Comparison of ENCODE assay signal across 20 cellular contexts in the genomic region with DNA sequence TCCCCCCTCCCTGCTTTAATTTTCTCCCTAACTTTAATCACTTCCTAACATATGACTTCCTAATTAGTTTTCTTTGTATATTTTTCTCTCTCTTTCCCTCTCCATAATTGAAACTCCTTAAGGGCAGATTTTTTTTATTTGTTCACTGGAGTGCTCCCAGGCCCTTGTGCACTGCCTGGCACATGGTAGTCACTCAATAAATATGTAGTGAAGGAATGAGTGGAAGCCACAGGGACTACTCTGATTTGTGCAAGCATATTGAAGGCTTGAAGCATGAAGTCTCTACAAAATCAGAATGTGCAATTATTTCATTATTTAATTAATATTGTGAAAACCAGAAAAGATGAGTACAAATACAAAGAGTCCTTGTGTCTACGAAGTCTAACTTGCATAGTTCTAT. TPM values are rescaled to one million over a fixed set of nuclear protein-coding genes. Genes with fewer than 3 reads are reported as not detected.
DNase-seq lines count a peak whose midpoint lies in the region; TF ChIP-seq lines count a peak whose summit lies in the region.
"Had no signal": no experiment of that assay in that cellular context is flagged by ENCODE, and none has a peak within 500 bp of the region (broad histone marks: within the 10 kb centered on the region; RNA-seq: fewer than 3 reads in every experiment).

No MANE protein-coding gene starts in this region.

- intact Hi-C loops in colonic mucosa (cut with DNase I) = no loop called here

- H3K27ac ChIP-seq in colonic mucosa (no peak overlapping the region), right atrium auricular region (no peak overlapping the region)
- H3K27ac ChIP-seq: BLaER1 treated with 17β-estradiol and CSF1 and Interleukin-3, amounts not matched to agents 10 nM and 100 nM; breast epithelium; thoracic aorta had no signal

- no peaks in the 10 kb centered on the region for H3K36me3 ChIP-seq in colonic mucosa
- no peaks in the 10 kb centered on the region for H3K36me3 ChIP-seq in right atrium auricular region
- H3K36me3 ChIP-seq: BLaER1 treated with 17β-estradiol and CSF1 and Interleukin-3, amounts not matched to agents 10 nM and 100 nM; breast epithelium had no signal

- no peak overlapping the region for H3K9ac ChIP-seq in colonic mucosa (ENCODE audit: low read depth in 2 of 2, low read length in 2 of 2)
- H3K9ac ChIP-seq: BLaER1 treated with 17β-estradiol and CSF1 and Interleukin-3, amounts not matched to agents 10 nM and 100 nM had no signal

- peak; percentile 71 for DNase-seq in EL
- DNase-seq in NCI-H226 = peak; percentile 43
- peak; percentile 39 for DNase-seq in fibroblast of gingiva (ENCODE audit: low read depth)
- peak; percentile 11 for DNase-seq in renal cortical epithelial cell (ENCODE audit: low read depth)
- no peak for DNase-seq in colonic mucosa
- no peak for DNase-seq in NCI-H2029 treated with DMSO at 0.1 percent for 48 hours (lab: John Stamatoyannopoulos, UW)
- no peak for DNase-seq in right atrium auricular region (ENCODE audit: low spot score)
- DNase-seq: activated CD8-positive, alpha-beta memory T cell treated with anti-CD3 and anti-CD28 coated beads for 24 hours; head of caudate nucleus; immature natural killer cell; NCI-H1930; NCI-H446; nucleus accumbens; RPMI8226; stimulated activated CD4-positive, alpha-beta T cell treated with anti-CD3 and anti-CD28 coated beads, Interleukin-15, amount 100 ng/mL, for 24 hours; T1000 had no signal

- H3K9me3 ChIP-seq in colonic mucosa = no peaks in the 10 kb centered on the region
- no peaks in the 10 kb centered on the region for H3K9me3 ChIP-seq in right atrium auricular region
- H3K9me3 ChIP-seq: BLaER1 treated with 17β-estradiol and CSF1 and Interleukin-3, amounts not matched to agents 10 nM and 100 nM; breast epithelium; thoracic aorta had no signal

- no peak for TF ChIP-seq CTCF in colonic mucosa (IDR thresholded peaks at IDR 0.05)
- no peak for TF ChIP-seq CTCF in right atrium auricular region (IDR thresholded peaks at IDR 0.05)

- H3K4me1 ChIP-seq in colonic mucosa (no peaks in the 10 kb centered on the region), right atrium auricular region (no peaks in the 10 kb centered on the region)
- H3K4me1 ChIP-seq: breast epithelium had no signal

- no peak overlapping the region for H3K4me3 ChIP-seq in colonic mucosa
- no peak overlapping the region for H3K4me3 ChIP-seq in right atrium auricular region
- H3K4me3 ChIP-seq: BLaER1 treated with 17β-estradiol and CSF1 and Interleukin-3, amounts not matched to agents 10 nM and 100 nM; breast epithelium; GM12878; thoracic aorta had no signal

- no peaks in the 10 kb centered on the region for H3K27me3 ChIP-seq in colonic mucosa
- H3K27me3 ChIP-seq in right atrium auricular region = no peaks in the 10 kb centered on the region
- H3K27me3 ChIP-seq: BLaER1 treated with 17β-estradiol and CSF1 and Interleukin-3, amounts not matched to agents 10 nM and 100 nM; breast epithelium had no signal

RNA-seq across cellular contexts. Expression of a gene that starts 41.5 kb away (rescaled TPM):
- 50.8 and 72.2 TPM in 2 replicates for total RNA-seq in renal cortical epithelial cell
- 10 to 100 TPM; 45.0 to 48.5 TPM for total RNA-seq in colonic mucosa
- total RNA-seq in right atrium auricular region = 10 to 100 TPM; 17.7 to 25.0 TPM

Comparison
In these comparisons a context has a peak if more than half of its experiments do, and no peak if none do; other contexts are left out.
1. DNase-seq: peak in EL (single experiment), NCI-H226 (single experiment), fibroblast of gingiva (single experiment) and renal cortical epithelial cell (single experiment); none in colonic mucosa (single experiment), NCI-H2029 treated with DMSO at 0.1 percent for 48 hours (single experiment) and right atrium auricular region (single experiment).